13 cellular contexts compared by ENCODE assay signal in genomic region chr7:1885465-1886226, GRCh38.
"Had no signal": no experiment of that assay in that cellular context is flagged by ENCODE, and none has a peak within 500 bp of the region (broad histone marks: within the 10 kb centered on the region; RNA-seq: fewer than 3 reads in every experiment).

No MANE protein-coding gene starts in this region.

- H3K9me3 ChIP-seq: esophagus squamous epithelium, tibial artery, vagina had no signal

- H3K9me3 Mint-ChIP-seq: brain, memory B cell, nephron had no signal

- FAIRE-seq: endometrium had no signal

- H3K27me3 Mint-ChIP-seq: brain, memory B cell had no signal

- H3K36me3 ChIP-seq: vagina had no signal

- DNase-seq: activated T-cell treated with anti-CD3 and anti-CD28 coated beads, Interleukin-2, amount 50 U/mL, for 1 hour; amygdala; esophagus squamous epithelium; stimulated activated CD4-positive, alpha-beta T cell treated with anti-CD3 and anti-CD28 coated beads, Interleukin-4, amount 100 ng/mL, for 24 hours; tibial artery had no signal

- H3K4me1 Mint-ChIP-seq: nephron had no signal

- H3K4me3 ChIP-seq: dorsolateral prefrontal cortex, esophagus squamous epithelium, tibial artery, vagina had no signal

- H3K27ac ChIP-seq: dorsolateral prefrontal cortex, tibial artery, vagina had no signal

- ATAC-seq: activated CD4-positive, CD25-positive, alpha-beta regulatory T cell treated with anti-CD3 and anti-CD28 coated beads, Interleukin-2, amount 50 U/mL, for 24 hours; activated naive CD4-positive, alpha-beta T cell treated with anti-CD3 and anti-CD28 coated beads, Interleukin-2, amount 50 U/mL, for 72 hours had no signal

- H3K27ac Mint-ChIP-seq: memory B cell, nephron had no signal

- H3K4me1 ChIP-seq: tibial artery, vagina had no signal

- H3K27me3 ChIP-seq: dorsolateral prefrontal cortex, esophagus squamous epithelium, tibial artery, vagina had no signal

- H3K4me3 Mint-ChIP-seq: brain, memory B cell, nephron had no signal
